Comparison of ENCODE assay signal across 18 cellular contexts in genomic region chr4:54061067-54061466, GRCh38. TPM values are rescaled to one million over a fixed set of nuclear protein-coding genes. Genes with fewer than 3 reads are reported as not detected.
DNase-seq lines count a peak whose midpoint lies in the region; ATAC-seq and TF ChIP-seq lines count a peak whose summit lies in the region.
"Had no signal": no experiment of that assay in that cellular context is flagged by ENCODE, and none has a peak within 500 bp of the region (broad histone marks: within the 10 kb centered on the region; RNA-seq: fewer than 3 reads in every experiment).

No MANE protein-coding gene starts in this region.

- no peaks in the 10 kb centered on the region for H3K9me3 ChIP-seq in skeletal muscle satellite cell (replicated peaks; ENCODE audit: low read length)
- H3K9me3 ChIP-seq: thyroid gland had no signal

- no peak for ATAC-seq in activated CD4-positive, alpha-beta T cell treated with anti-CD3 and anti-CD28 coated beads for 36 hours
- no peak for ATAC-seq in GM21717 (IDR thresholded peaks at IDR 0.05; ENCODE audit: unreplicated experiment)

- H3K27me3 ChIP-seq in skeletal muscle satellite cell (ENCODE audit: control insufficient read depth, insufficient read depth, low read length), result no peaks in the 10 kb centered on the region
- H3K27me3 ChIP-seq: thyroid gland had no signal

- peak overlapping the region; percentile 99 for H3K9ac ChIP-seq in skeletal muscle satellite cell (ENCODE audit: low read depth, low read length)

- CTCF ChIA-PET in activated CD4-positive, alpha-beta T cell treated with anti-CD3 and anti-CD28 coated beads for 36 hours (lab: Charles Lee), result no interaction called here
- CTCF ChIA-PET in activated CD4-positive, alpha-beta T cell treated with anti-CD3 and anti-CD28 coated beads, Interleukin-2, amount 10 ng/mL, durations not matched to agents 7 days and 5 days (lab: Charles Lee), result no interaction called here

- peak overlapping the region; percentile 88 for H3K4me2 ChIP-seq in skeletal muscle satellite cell (ENCODE audit: low read length)

- intact Hi-C loops in activated CD4-positive, alpha-beta T cell treated with anti-CD3 and anti-CD28 coated beads for 36 hours (cut with DNase I, micrococcal nuclease), result loop anchor here (5.0 to 10.0 kb wide), 5 partner anchors 684 to 1884 kb away; partner anchors contain the start of genes CEP135 (in 1 of the 2), EXOC1 (in 1 of the 2) and FIP1L1 (in 1 of the 2)

- POLR2A ChIA-PET in activated CD4-positive, alpha-beta T cell treated with anti-CD3 and anti-CD28 coated beads for 36 hours (lab: Charles Lee), result no interaction called here
- POLR2A ChIA-PET in activated CD4-positive, alpha-beta T cell treated with anti-CD3 and anti-CD28 coated beads, Interleukin-2, amount 10 ng/mL, durations not matched to agents 7 days and 5 days (lab: Charles Lee), result no interaction called here

- peak overlapping the region; percentile 99 for H3K4me3 ChIP-seq in WI38 (ENCODE audit: low read depth, low read length)
- H3K4me3 ChIP-seq in fibroblast of villous mesenchyme (ENCODE audit: low read depth, low read length), result peak overlapping the region; percentile 80
- H3K4me3 ChIP-seq in skeletal muscle satellite cell (ENCODE audit: low read length), result peak overlapping the region; percentile 81
- H3K4me3 ChIP-seq: thyroid gland had no signal

- peak overlapping the region; percentile 60 for H3K4me3 Mint-ChIP-seq in activated CD4-positive, alpha-beta T cell treated with anti-CD3 and anti-CD28 coated beads for 36 hours
- no peak overlapping the region for H3K4me3 Mint-ChIP-seq in activated CD4-positive, alpha-beta T cell treated with anti-CD3 and anti-CD28 coated beads, Interleukin-2, amount 10 ng/mL, durations not matched to agents 7 days and 5 days
- H3K4me3 Mint-ChIP-seq: activated CD4-positive, alpha-beta memory T cell treated with anti-CD3 and anti-CD28 coated beads, Interleukin-2, amount 10 ng/mL, durations not matched to agents 7 days and 5 days had no signal

- TF ChIP-seq CTCF in WI38 (IDR thresholded peaks at IDR 0.05; ENCODE audit: low read depth, low read length), result no peak
- TF ChIP-seq CTCF in fibroblast of villous mesenchyme (IDR thresholded peaks at IDR 0.05; ENCODE audit: insufficient read depth, low read depth, low read length), result no peak

- no peaks in the 10 kb centered on the region for H3K27me3 Mint-ChIP-seq in activated CD4-positive, alpha-beta T cell treated with anti-CD3 and anti-CD28 coated beads for 36 hours
- H3K27me3 Mint-ChIP-seq in activated CD4-positive, alpha-beta T cell treated with anti-CD3 and anti-CD28 coated beads, Interleukin-2, amount 10 ng/mL, durations not matched to agents 7 days and 5 days, result no peaks in the 10 kb centered on the region
- H3K27me3 Mint-ChIP-seq: activated CD4-positive, alpha-beta memory T cell treated with anti-CD3 and anti-CD28 coated beads, Interleukin-2, amount 10 ng/mL, durations not matched to agents 7 days and 5 days had no signal

- H3K36me3 ChIP-seq in skeletal muscle satellite cell (ENCODE audit: insufficient read depth, low read length), result no peaks in the 10 kb centered on the region
- H3K36me3 ChIP-seq: thyroid gland had no signal

- peaks cover 52% of the 10 kb centered on the region for H3K4me1 ChIP-seq in skeletal muscle satellite cell (ENCODE audit: control insufficient read depth, insufficient read depth, low read length)

- peaks cover 20% of the 10 kb centered on the region for H3K36me3 Mint-ChIP-seq in activated CD4-positive, alpha-beta T cell treated with anti-CD3 and anti-CD28 coated beads for 36 hours (ENCODE audit: low read depth)
- H3K36me3 Mint-ChIP-seq in activated CD4-positive, alpha-beta T cell treated with anti-CD3 and anti-CD28 coated beads, Interleukin-2, amount 10 ng/mL, durations not matched to agents 7 days and 5 days (ENCODE audit: low read depth), result peaks cover 24% of the 10 kb centered on the region

- peaks cover 69% of the 10 kb centered on the region for H3K4me1 Mint-ChIP-seq in activated CD4-positive, alpha-beta T cell treated with anti-CD3 and anti-CD28 coated beads for 36 hours
- peaks cover 68% of the 10 kb centered on the region for H3K4me1 Mint-ChIP-seq in activated CD4-positive, alpha-beta T cell treated with anti-CD3 and anti-CD28 coated beads, Interleukin-2, amount 10 ng/mL, durations not matched to agents 7 days and 5 days

- no peak overlapping the region for H3K27ac Mint-ChIP-seq in activated CD4-positive, alpha-beta T cell treated with anti-CD3 and anti-CD28 coated beads for 36 hours
- H3K27ac Mint-ChIP-seq in activated CD4-positive, alpha-beta T cell treated with anti-CD3 and anti-CD28 coated beads, Interleukin-2, amount 10 ng/mL, durations not matched to agents 7 days and 5 days, result no peak overlapping the region
- H3K27ac Mint-ChIP-seq: activated CD4-positive, alpha-beta memory T cell treated with anti-CD3 and anti-CD28 coated beads, Interleukin-2, amount 10 ng/mL, durations not matched to agents 7 days and 5 days had no signal

- no peaks in the 10 kb centered on the region for H3K9me3 Mint-ChIP-seq in activated CD4-positive, alpha-beta T cell treated with anti-CD3 and anti-CD28 coated beads for 36 hours (ENCODE audit: low read depth)
- H3K9me3 Mint-ChIP-seq in activated CD4-positive, alpha-beta T cell treated with anti-CD3 and anti-CD28 coated beads, Interleukin-2, amount 10 ng/mL, durations not matched to agents 7 days and 5 days, result no peaks in the 10 kb centered on the region
- H3K9me3 Mint-ChIP-seq: activated CD4-positive, alpha-beta memory T cell treated with anti-CD3 and anti-CD28 coated beads, Interleukin-2, amount 10 ng/mL, durations not matched to agents 7 days and 5 days had no signal

- DNase-seq in activated CD4-positive, alpha-beta T cell treated with anti-CD3 and anti-CD28 coated beads for 36 hours, result no peak
- DNase-seq in activated CD4-positive, alpha-beta T cell treated with anti-CD3 and anti-CD28 coated beads, Interleukin-2, amount 10 ng/mL, durations not matched to agents 7 days and 5 days, result no peak
- DNase-seq in fibroblast of villous mesenchyme (ENCODE audit: low read depth) (no peak), NAMALWA (ENCODE audit: low spot score) (no peak), NCI-H187 treated with DMSO at 0.1 percent for 48 hours (lab: John Stamatoyannopoulos, UW) (no peak)
- DNase-seq: activated CD4-positive, alpha-beta memory T cell treated with anti-CD3 and anti-CD28 coated beads, Interleukin-2, amount 10 ng/mL, durations not matched to agents 7 days and 5 days; anterior cingulate cortex; DMS79; hypothalamus; mesendoderm; NCI-H2081 treated with DMSO at 0.1 percent for 48 hours; retina; thyroid gland had no signal

RNA-seq across cellular contexts. Expression of gene CHIC2, which starts 3.3 kb away (rescaled TPM):
- total RNA-seq in activated CD4-positive, alpha-beta T cell treated with anti-CD3 and anti-CD28 coated beads for 36 hours, result 10 to 100 TPM; 14.7 to 17.7 TPM
- 10 to 100 TPM; 18.2 to 18.9 TPM for total RNA-seq in activated CD4-positive, alpha-beta T cell treated with anti-CD3 and anti-CD28 coated beads, Interleukin-2, amount 10 ng/mL, durations not matched to agents 7 days and 5 days
- total RNA-seq in fibroblast of villous mesenchyme, result 59.3 and 74.3 TPM in 2 replicates
- total RNA-seq in skeletal muscle satellite cell (2012; rRNA removed), result 35.2 and 49.1 TPM in 2 replicates

RNA-seq across cellular contexts. Expression of gene GSX2, which starts 38.9 kb away (rescaled TPM):
- not detected for total RNA-seq in activated CD4-positive, alpha-beta T cell treated with anti-CD3 and anti-CD28 coated beads for 36 hours
- not detected for total RNA-seq in activated CD4-positive, alpha-beta T cell treated with anti-CD3 and anti-CD28 coated beads, Interleukin-2, amount 10 ng/mL, durations not matched to agents 7 days and 5 days
- total RNA-seq in fibroblast of villous mesenchyme, result under 0.01 TPM in 1 of 2 replicates, not detected in the other
- total RNA-seq in skeletal muscle satellite cell (2012; rRNA removed), result not detected in 2 replicates
- total RNA-seq: A172; activated CD4-positive, alpha-beta memory T cell treated with anti-CD3 and anti-CD28 coated beads, Interleukin-2, amount 10 ng/mL, durations not matched to agents 7 days and 5 days; T-helper 1 cell treated with Interleukin-12 subunit alpha and Interleukin-12 subunit beta and Interleukin-4 antibody, amounts not matched to agents 30 ng/mL and 1 ng/mL, for 36 hours; thyroid gland had no signal
